ENCODE assay signal across 9 cellular contexts in genomic region chr12:49187184-49187583, GRCh38. TPM values are rescaled to one million over a fixed set of nuclear protein-coding genes. Genes with fewer than 3 reads are reported as not detected.
A peak's percentile ranks its signal among the peaks of the same experiment; 100 is the strongest.
DNase-seq lines count a peak whose midpoint lies in the region; ATAC-seq and TF ChIP-seq lines count a peak whose summit lies in the region.
"Had no signal": no experiment of that assay in that cellular context is flagged by ENCODE, and none has a peak within 500 bp of the region (broad histone marks: within the 10 kb centered on the region; RNA-seq: fewer than 3 reads in every experiment).

No MANE protein-coding gene starts in this region.

- H3K27me3 ChIP-seq in A673 (replicated peaks; ENCODE audit: insufficient read depth, low read depth, low read length, poor library complexity) (no peaks in the 10 kb centered on the region), SU-DHL-6 (ENCODE audit: low read length) (no peaks in the 10 kb centered on the region)

- H3K4me1 Mint-ChIP-seq in nephron, result peaks cover 29% of the 10 kb centered on the region

- H3K9me2 ChIP-seq in SU-DHL-6 (replicated peaks; ENCODE audit: insufficient read depth, low read length), result no peaks in the 10 kb centered on the region

- H4K20me1 ChIP-seq in SU-DHL-6 (ENCODE audit: low read depth, low read length), result 0 out of 2 replicates have a peak, but pooled peaks cover 5% of the 10 kb centered on the region

- no peak overlapping the region for H3K27ac ChIP-seq in A673 (ENCODE audit: low read depth, low read length, poor library complexity, severe bottlenecking)
- no peak overlapping the region for H3K27ac ChIP-seq in SU-DHL-6 (ENCODE audit: low read depth, low read length)

- no peak for ATAC-seq in HG02852 (IDR thresholded peaks at IDR 0.05; ENCODE audit: unreplicated experiment)
- no peak for ATAC-seq in GM18861 (IDR thresholded peaks at IDR 0.05; ENCODE audit: unreplicated experiment)
- ATAC-seq in GM21360 (IDR thresholded peaks at IDR 0.05; ENCODE audit: unreplicated experiment), result no peak

- peaks cover 21% of the 10 kb centered on the region for H3K4me1 ChIP-seq in A673 (ENCODE audit: insufficient read depth, low read length, poor library complexity, severe bottlenecking)
- H3K4me1 ChIP-seq: foreskin keratinocyte had no signal

- H3K4me3 ChIP-seq in A673 (ENCODE audit: low read depth, low read length, poor library complexity, severe bottlenecking) (peak overlapping the region; percentile 94), HFF-Myc (replicated peaks; ENCODE audit: low read depth, low read length) (peak overlapping the region; percentile 96), SU-DHL-6 (ENCODE audit: insufficient read depth, low read length, poor library complexity, severe bottlenecking) (no peak overlapping the region), fibroblast of mammary gland (ENCODE audit: control insufficient read depth, low read depth, low read length) (peak overlapping the region; percentile 79)

- CTCF ChIA-PET in A673 (lab: Charles Lee), result no interaction called here

- H3K36me3 ChIP-seq in A673 (ENCODE audit: insufficient read depth, low read length, poor library complexity, severe bottlenecking), result peaks cover 24% of the 10 kb centered on the region
- peaks cover 3% of the 10 kb centered on the region; the same call in 1 of the 2 replicates for H3K36me3 ChIP-seq in SU-DHL-6 (ENCODE audit: low read length)

- H3K9me3 ChIP-seq in A673 (ENCODE audit: low read depth, low read length, poor library complexity, severe bottlenecking), result no peaks in the 10 kb centered on the region
- H3K9me3 ChIP-seq in SU-DHL-6 (ENCODE audit: insufficient read depth, low read length), result no peaks in the 10 kb centered on the region

- peaks cover 50% of the 10 kb centered on the region for H3K36me3 Mint-ChIP-seq in nephron (ENCODE audit: low read depth)

- H3K9ac ChIP-seq in SU-DHL-6 (ENCODE audit: low read length), result no peak overlapping the region

- no TSS peak for BruUV-seq in A673 (replicated peaks; lab: Mats Ljungman, UMichigan)

- H3K79me2 ChIP-seq in SU-DHL-6 (ENCODE audit: insufficient read depth, low read length), result 0 out of 2 replicates have a peak, but pooled peaks cover 6% of the 10 kb centered on the region

- no peaks in the 10 kb centered on the region for H3K27me3 Mint-ChIP-seq in nephron (ENCODE audit: low read depth)

- H3K9me3 Mint-ChIP-seq in nephron, result no peaks in the 10 kb centered on the region

- peak overlapping the region; percentile 97 to 99 (median 97) for H3K4me3 Mint-ChIP-seq in nephron

- H3F3A ChIP-seq in SU-DHL-6 (ENCODE audit: insufficient read depth), result peaks cover 18% of the 10 kb centered on the region

- no peak overlapping the region for H2AFZ ChIP-seq in SU-DHL-6 (ENCODE audit: low read depth, low read length, severe bottlenecking)

- POLR2A ChIA-PET in A673 (lab: Charles Lee; ENCODE audit: low non-redundant PET), result no interaction called here

- peak; percentile 52 for DNase-seq in A673 (ENCODE audit: low spot score)
- peak; percentile 39 for DNase-seq in HFF-Myc (ENCODE audit: extremely low read depth, low read depth)
- peak; percentile 68 for DNase-seq in fibroblast of mammary gland (ENCODE audit: low read depth)

- intact Hi-C loops in A673 (cut with micrococcal nuclease; ENCODE audit: unreplicated experiment), result no loop called here

- H3K27ac Mint-ChIP-seq in nephron, result peak overlapping the region; percentile 97 to 99 (median 99)

- peak overlapping the region; percentile 87 for H3K4me2 ChIP-seq in SU-DHL-6 (ENCODE audit: low read depth, low read length, poor library complexity, severe bottlenecking)

- TF ChIP-seq CTCF in A673 (conservative IDR thresholded peaks at IDR 0.05; ENCODE audit: low read depth, low read length) (no peak), HFF-Myc (IDR thresholded peaks at IDR 0.05; ENCODE audit: low read depth, low read length, missing control alignments) (no peak), SU-DHL-6 (IDR thresholded peaks at IDR 0.05; ENCODE audit: insufficient read depth, low read length, poor library complexity, severe bottlenecking) (no peak), fibroblast of mammary gland (conservative IDR thresholded peaks at IDR 0.05; ENCODE audit: control insufficient read depth, insufficient read depth, low read depth, low read length) (no peak), nephron (IDR thresholded peaks at IDR 0.05; ENCODE audit: unreplicated experiment in 3 of 3) (no peak)

RNA-seq across cellular contexts. Expression of gene TUBA1A, which starts 1.7 kb away (rescaled TPM):
- 421 and 504 TPM in 2 replicates for total RNA-seq in A673 (2021)

RNA-seq across cellular contexts. Expression of gene TUBA1B, which starts 56.0 kb away (rescaled TPM):
- 3,473 and 3,645 TPM in 2 replicates for total RNA-seq in A673 (2021)
